In the genomic region with DNA sequence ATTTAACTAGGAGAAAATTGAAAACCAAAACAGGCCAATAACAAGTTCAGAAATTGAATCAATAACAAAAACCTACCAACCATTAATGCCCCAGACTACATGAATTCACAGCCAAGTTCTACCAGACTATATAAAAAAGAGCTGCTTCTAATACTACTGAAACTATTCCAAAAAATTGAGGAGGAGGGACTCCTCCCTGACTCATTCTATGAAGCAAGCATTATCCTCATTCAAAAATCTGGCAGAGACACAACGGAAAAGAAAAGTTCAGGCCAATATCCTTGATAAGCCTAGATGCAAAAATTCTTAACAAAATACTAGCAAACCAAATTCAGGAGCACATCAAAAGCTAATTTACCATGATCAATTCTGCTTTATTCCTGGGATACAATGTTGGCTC, we compare ENCODE assay signal across 24 cellular contexts.
"Had no signal": no experiment of that assay in that cellular context is flagged by ENCODE, and none has a peak within 500 bp of the region (broad histone marks: within the 10 kb centered on the region; RNA-seq: fewer than 3 reads in every experiment).

No MANE protein-coding gene starts in this region.

- H3K4me1 Mint-ChIP-seq: mesothelial cell of epicardium had no signal

- H3K27me3 ChIP-seq: colonic mucosa, esophagus squamous epithelium, gastrocnemius medialis, heart right ventricle, left lung had no signal

- H3K27ac ChIP-seq: colonic mucosa, epithelial cell of prostate, esophagus squamous epithelium, gastrocnemius medialis, heart right ventricle, left lung, lower lobe of right lung had no signal

- DNase-seq: colonic mucosa; cortex of kidney; effector CD8-positive, alpha-beta T cell; effector memory CD8-positive, alpha-beta T cell; endodermal cell; erythroblast; esophagus squamous epithelium; foreskin fibroblast; foreskin melanocyte; gastrocnemius medialis; glutamatergic neuron; head of caudate nucleus; heart right ventricle; hippocampal formation; left cardiac atrium; left lung; lower lobe of right lung; mesenchymal stem cell; mucosa of descending colon; naive B cell had no signal

- H3K4me3 ChIP-seq: colonic mucosa, esophagus squamous epithelium, gastrocnemius medialis, heart right ventricle, left lung, lower lobe of right lung, mucosa of descending colon had no signal

- H3K9me3 ChIP-seq: colonic mucosa, gastrocnemius medialis, lower lobe of right lung had no signal

- H3K4me3 Mint-ChIP-seq: dendritic cell treated with granulocyte-macrophage colony-stimulating factor and Interleukin-4, amounts not matched to agents 40 ng/mL and 50 ng/mL, for 4 days; effector memory CD8-positive, alpha-beta T cell; endodermal cell; mesothelial cell of epicardium had no signal

- ATAC-seq: effector memory CD8-positive, alpha-beta T cell; esophagus mucosa; gastrocnemius medialis; heart right ventricle; left lung; lower lobe of right lung; mucosa of descending colon had no signal

- H3K27ac Mint-ChIP-seq: dendritic cell treated with granulocyte-macrophage colony-stimulating factor and Interleukin-4, amounts not matched to agents 40 ng/mL and 50 ng/mL, for 4 days; effector memory CD8-positive, alpha-beta T cell; endodermal cell; mesothelial cell of epicardium had no signal

- H3K36me3 Mint-ChIP-seq: mesothelial cell of epicardium had no signal

- H3K27me3 Mint-ChIP-seq: dendritic cell treated with granulocyte-macrophage colony-stimulating factor and Interleukin-4, amounts not matched to agents 40 ng/mL and 50 ng/mL, for 4 days; effector memory CD8-positive, alpha-beta T cell had no signal

- H3K4me1 ChIP-seq: colonic mucosa, esophagus squamous epithelium, gastrocnemius medialis, heart right ventricle, left lung, lower lobe of right lung had no signal

- H3K36me3 ChIP-seq: colonic mucosa, esophagus squamous epithelium, gastrocnemius medialis, heart right ventricle, left lung, lower lobe of right lung had no signal
